In the genomic region with DNA sequence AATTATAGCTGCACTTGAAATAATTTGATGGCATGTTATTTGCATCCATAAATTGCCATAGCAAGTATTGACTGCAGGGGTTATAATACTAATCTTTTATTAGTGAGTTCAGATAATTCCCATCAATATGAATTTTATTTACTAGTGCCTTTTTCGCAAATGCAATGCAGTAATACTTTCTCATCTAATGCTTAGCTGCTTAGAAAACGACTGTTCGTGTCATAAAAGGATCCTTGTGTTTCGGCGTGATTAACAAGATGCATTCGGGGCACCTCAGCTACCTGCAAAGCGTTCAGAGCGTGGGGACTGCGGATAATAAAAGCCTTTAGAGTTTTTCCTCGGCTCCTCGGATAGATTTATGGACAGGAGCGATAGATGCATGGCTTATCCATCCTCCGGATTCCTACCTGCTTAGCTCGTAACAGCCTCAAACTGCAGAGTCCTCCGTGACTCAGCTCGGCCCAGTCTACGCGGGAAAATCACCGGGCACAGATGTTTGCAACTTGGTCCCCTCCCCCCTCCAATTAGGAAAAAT, we compare ENCODE assay signal across 22 cellular contexts. TPM values are rescaled to one million over a fixed set of nuclear protein-coding genes. Genes with fewer than 3 reads are reported as not detected.
DNase-seq lines count a peak whose midpoint lies in the region; ATAC-seq and TF ChIP-seq lines count a peak whose summit lies in the region.
"Had no signal": no experiment of that assay in that cellular context is flagged by ENCODE, and none has a peak within 500 bp of the region (broad histone marks: within the 10 kb centered on the region; RNA-seq: fewer than 3 reads in every experiment).

No MANE protein-coding gene starts in this region.

- 11 to 18% methylated on average over 19 of the region's 19 CpGs for WGBS in lower leg skin, 2 donors

- intact Hi-C loops in natural killer cell (cut with micrococcal nuclease) (no loop called here), lower leg skin (cut with DNase I; ENCODE audit: low total_unique reads) (no loop called here)
- intact Hi-C loops in activated T-helper 1 cell treated with anti-CD3 and anti-CD28 coated beads, Interleukin-12 subunit alpha, Interleukin-12 subunit beta, Interleukin-2, Interleukin-4 antibody, amounts not matched to agents 30 ng/mL and 10 ng/mL and 1 ng/mL, durations not matched to agents 14 hours and 24 hours and 36 hours (cut with micrococcal nuclease): loop anchor here (1.0 kb wide), 1 partner anchor 9 kb away; no protein-coding TSS in a partner anchor

- ATAC-seq in natural killer cell (no peak), GM21717 (IDR thresholded peaks at IDR 0.05; ENCODE audit: unreplicated experiment) (no peak)
- no peak for ATAC-seq in natural killer cell treated with Interleukin-12 subunit alpha and Interleukin-12 subunit beta and Interleukin-15 and Interleukin-18, amount 100 ng/mL, for 72 hours
- ATAC-seq: activated CD8-positive, alpha-beta T cell treated with anti-CD3 and anti-CD28 coated beads, Interleukin-2, amount 10 ng/mL, durations not matched to agents 7 days and 5 days; activated T-helper 17 cell treated with anti-CD3 and anti-CD28 coated beads, Interleukin-2, amount 50 U/mL, for 72 hours; left colon; Right ventricle myocardium inferior; stimulated activated memory B cell treated with anti-CD40 and anti-IgM and Interleukin-4, amounts not matched to agents 10 μg/mL and 1 μg/mL and 100 μg/mL, for 72 hours; T-helper 17 cell had no signal

- no peak overlapping the region for H3K27ac Mint-ChIP-seq in natural killer cell
- no peak overlapping the region for H3K27ac Mint-ChIP-seq in natural killer cell treated with Interleukin-12 subunit alpha and Interleukin-12 subunit beta and Interleukin-15 and Interleukin-18, amount 100 ng/mL, for 72 hours
- H3K27ac Mint-ChIP-seq in activated T-helper 1 cell treated with anti-CD3 and anti-CD28 coated beads, Interleukin-12 subunit alpha, Interleukin-12 subunit beta, Interleukin-2, Interleukin-4 antibody, amounts not matched to agents 30 ng/mL and 10 ng/mL and 1 ng/mL, durations not matched to agents 14 hours and 24 hours and 36 hours: peak overlapping the region; percentile 71
- H3K27ac Mint-ChIP-seq: activated T-helper 17 cell treated with anti-CD3 and anti-CD28 coated beads, Interleukin-2, amount 50 U/mL, for 72 hours; CD4-positive, alpha-beta T cell; stimulated activated memory B cell treated with anti-CD40 and anti-IgM and Interleukin-4, amounts not matched to agents 10 μg/mL and 1 μg/mL and 100 μg/mL, for 72 hours; T-helper 17 cell had no signal

- peaks cover 53 to 58% of the 10 kb centered on the region in 2 donors for H3K27me3 Mint-ChIP-seq in natural killer cell (ENCODE audit: low read depth in 2 of 2)
- H3K27me3 Mint-ChIP-seq in natural killer cell treated with Interleukin-12 subunit alpha and Interleukin-12 subunit beta and Interleukin-15 and Interleukin-18, amount 100 ng/mL, for 72 hours: peaks cover 43 to 63% of the 10 kb centered on the region in 2 donors
- peaks cover 68% of the 10 kb centered on the region for H3K27me3 Mint-ChIP-seq in activated T-helper 1 cell treated with anti-CD3 and anti-CD28 coated beads, Interleukin-12 subunit alpha, Interleukin-12 subunit beta, Interleukin-2, Interleukin-4 antibody, amounts not matched to agents 30 ng/mL and 10 ng/mL and 1 ng/mL, durations not matched to agents 14 hours and 24 hours and 36 hours (ENCODE audit: insufficient read depth)

- peaks cover 6 to 7% of the 10 kb centered on the region in 2 donors for H3K4me1 Mint-ChIP-seq in natural killer cell
- H3K4me1 Mint-ChIP-seq in natural killer cell treated with Interleukin-12 subunit alpha and Interleukin-12 subunit beta and Interleukin-15 and Interleukin-18, amount 100 ng/mL, for 72 hours (ENCODE audit: low read depth in 2 of 2): peaks cover 0 to 11% of the 10 kb centered on the region in 2 donors
- peaks cover 6% of the 10 kb centered on the region for H3K4me1 Mint-ChIP-seq in activated T-helper 1 cell treated with anti-CD3 and anti-CD28 coated beads, Interleukin-12 subunit alpha, Interleukin-12 subunit beta, Interleukin-2, Interleukin-4 antibody, amounts not matched to agents 30 ng/mL and 10 ng/mL and 1 ng/mL, durations not matched to agents 14 hours and 24 hours and 36 hours (ENCODE audit: low read depth)
- H3K4me1 Mint-ChIP-seq: activated T-helper 17 cell treated with anti-CD3 and anti-CD28 coated beads, Interleukin-2, amount 50 U/mL, for 72 hours had no signal

- no peaks in the 10 kb centered on the region for H3K36me3 Mint-ChIP-seq in natural killer cell
- H3K36me3 Mint-ChIP-seq in natural killer cell treated with Interleukin-12 subunit alpha and Interleukin-12 subunit beta and Interleukin-15 and Interleukin-18, amount 100 ng/mL, for 72 hours: no peaks in the 10 kb centered on the region
- H3K36me3 Mint-ChIP-seq in activated T-helper 1 cell treated with anti-CD3 and anti-CD28 coated beads, Interleukin-12 subunit alpha, Interleukin-12 subunit beta, Interleukin-2, Interleukin-4 antibody, amounts not matched to agents 30 ng/mL and 10 ng/mL and 1 ng/mL, durations not matched to agents 14 hours and 24 hours and 36 hours (ENCODE audit: low read depth): peaks cover 2% of the 10 kb centered on the region
- H3K36me3 Mint-ChIP-seq: stimulated activated memory B cell treated with anti-CD40 and anti-IgM and Interleukin-4, amounts not matched to agents 10 μg/mL and 1 μg/mL and 100 μg/mL, for 72 hours had no signal

- DNase-seq in natural killer cell (no peak), mesenteric fat pad (ENCODE audit: low spot score) (peak; percentile 22), DMS153 treated with DMSO at 0.1 percent for 48 hours (lab: John Stamatoyannopoulos, UW; ENCODE audit: unreplicated experiment) (no peak), NCI-H82 treated with DMSO at 0.1 percent for 48 hours (lab: John Stamatoyannopoulos, UW; ENCODE audit: unreplicated experiment) (no peak), lower leg skin (ENCODE audit: low spot score in 2 of 2) (no peak)
- no peak for DNase-seq in natural killer cell treated with Interleukin-12 subunit alpha and Interleukin-12 subunit beta and Interleukin-15 and Interleukin-18, amount 100 ng/mL, for 72 hours (ENCODE audit: low spot score)
- no peak for DNase-seq in activated T-helper 1 cell treated with anti-CD3 and anti-CD28 coated beads, Interleukin-12 subunit alpha, Interleukin-12 subunit beta, Interleukin-2, Interleukin-4 antibody, amounts not matched to agents 30 ng/mL and 10 ng/mL and 1 ng/mL, durations not matched to agents 14 hours and 24 hours and 36 hours (ENCODE audit: low spot score)
- DNase-seq: activated CD8-positive, alpha-beta T cell treated with anti-CD3 and anti-CD28 coated beads, Interleukin-2, amount 10 ng/mL, durations not matched to agents 7 days and 5 days; CD4-positive, alpha-beta T cell; DND-41; erythroblast; foreskin melanocyte; left colon; NCI-H1048; NCI-H2081 treated with DMSO at 0.1 percent for 48 hours; T-helper 17 cell; thyroid gland had no signal

- no peaks in the 10 kb centered on the region for H3K9me3 Mint-ChIP-seq in natural killer cell
- no peaks in the 10 kb centered on the region for H3K9me3 Mint-ChIP-seq in natural killer cell treated with Interleukin-12 subunit alpha and Interleukin-12 subunit beta and Interleukin-15 and Interleukin-18, amount 100 ng/mL, for 72 hours
- no peaks in the 10 kb centered on the region for H3K9me3 Mint-ChIP-seq in activated T-helper 1 cell treated with anti-CD3 and anti-CD28 coated beads, Interleukin-12 subunit alpha, Interleukin-12 subunit beta, Interleukin-2, Interleukin-4 antibody, amounts not matched to agents 30 ng/mL and 10 ng/mL and 1 ng/mL, durations not matched to agents 14 hours and 24 hours and 36 hours
- H3K9me3 Mint-ChIP-seq: activated T-helper 17 cell treated with anti-CD3 and anti-CD28 coated beads, Interleukin-2, amount 50 U/mL, for 72 hours; CD4-positive, alpha-beta T cell; stimulated activated memory B cell treated with anti-CD40 and anti-IgM and Interleukin-4, amounts not matched to agents 10 μg/mL and 1 μg/mL and 100 μg/mL, for 72 hours had no signal

- peak overlapping the region; percentile 25 for H3K4me3 Mint-ChIP-seq in natural killer cell
- H3K4me3 Mint-ChIP-seq in natural killer cell treated with Interleukin-12 subunit alpha and Interleukin-12 subunit beta and Interleukin-15 and Interleukin-18, amount 100 ng/mL, for 72 hours: no peak overlapping the region
- no peak overlapping the region for H3K4me3 Mint-ChIP-seq in activated T-helper 1 cell treated with anti-CD3 and anti-CD28 coated beads, Interleukin-12 subunit alpha, Interleukin-12 subunit beta, Interleukin-2, Interleukin-4 antibody, amounts not matched to agents 30 ng/mL and 10 ng/mL and 1 ng/mL, durations not matched to agents 14 hours and 24 hours and 36 hours
- H3K4me3 Mint-ChIP-seq: activated T-helper 17 cell treated with anti-CD3 and anti-CD28 coated beads, Interleukin-2, amount 50 U/mL, for 72 hours; CD4-positive, alpha-beta T cell; stimulated activated memory B cell treated with anti-CD40 and anti-IgM and Interleukin-4, amounts not matched to agents 10 μg/mL and 1 μg/mL and 100 μg/mL, for 72 hours had no signal

- H3K4me3 ChIP-seq in lower leg skin (ENCODE audit: low read depth, poor library complexity, severe bottlenecking): no peak overlapping the region
- H3K4me3 ChIP-seq: right atrium auricular region, thyroid gland had no signal

- TF ChIP-seq CTCF in natural killer cell (IDR thresholded peaks at IDR 0.05) (no peak), lower leg skin (IDR thresholded peaks at IDR 0.05) (no peak)

- no peak for TF ChIP-seq POLR2A in lower leg skin (IDR thresholded peaks at IDR 0.05)

RNA-seq across cellular contexts. Expression of a gene that starts 2.6 kb away (rescaled TPM):
- total RNA-seq in natural killer cell (not detected), mesenteric fat pad (not detected), lower leg skin (under 1 TPM in 1 of 4 donors, not detected in 3; 0.13 TPM)
- total RNA-seq in natural killer cell treated with Interleukin-12 subunit alpha and Interleukin-12 subunit beta and Interleukin-15 and Interleukin-18, amount 100 ng/mL, for 72 hours: not detected
- not detected in 2 replicates for total RNA-seq in activated T-helper 1 cell treated with anti-CD3 and anti-CD28 coated beads, Interleukin-12 subunit alpha, Interleukin-12 subunit beta, Interleukin-2, Interleukin-4 antibody, amounts not matched to agents 30 ng/mL and 10 ng/mL and 1 ng/mL, durations not matched to agents 14 hours and 24 hours and 36 hours
- total RNA-seq: activated CD8-positive, alpha-beta T cell treated with anti-CD3 and anti-CD28 coated beads, Interleukin-2, amount 10 ng/mL, durations not matched to agents 7 days and 5 days; activated T-helper 17 cell treated with anti-CD3 and anti-CD28 coated beads, Interleukin-2, amount 50 U/mL, for 72 hours; CD4-positive, alpha-beta T cell; left colon; right atrium auricular region; Right ventricle myocardium inferior; T-helper 17 cell; thyroid gland had no signal
